ENCODE assay signal across 1 cellular context in genomic region chr12:50786498-50787231, GRCh38.
TF ChIP-seq lines count a peak whose summit lies in the region.

No MANE protein-coding gene starts in this region.

TF ChIP-seq in HCT116, 20 proteins besides CTCF, POLR2A, EP300 and RAD21 (continued from another document):
- TF ChIP-seq, protein P1, sequence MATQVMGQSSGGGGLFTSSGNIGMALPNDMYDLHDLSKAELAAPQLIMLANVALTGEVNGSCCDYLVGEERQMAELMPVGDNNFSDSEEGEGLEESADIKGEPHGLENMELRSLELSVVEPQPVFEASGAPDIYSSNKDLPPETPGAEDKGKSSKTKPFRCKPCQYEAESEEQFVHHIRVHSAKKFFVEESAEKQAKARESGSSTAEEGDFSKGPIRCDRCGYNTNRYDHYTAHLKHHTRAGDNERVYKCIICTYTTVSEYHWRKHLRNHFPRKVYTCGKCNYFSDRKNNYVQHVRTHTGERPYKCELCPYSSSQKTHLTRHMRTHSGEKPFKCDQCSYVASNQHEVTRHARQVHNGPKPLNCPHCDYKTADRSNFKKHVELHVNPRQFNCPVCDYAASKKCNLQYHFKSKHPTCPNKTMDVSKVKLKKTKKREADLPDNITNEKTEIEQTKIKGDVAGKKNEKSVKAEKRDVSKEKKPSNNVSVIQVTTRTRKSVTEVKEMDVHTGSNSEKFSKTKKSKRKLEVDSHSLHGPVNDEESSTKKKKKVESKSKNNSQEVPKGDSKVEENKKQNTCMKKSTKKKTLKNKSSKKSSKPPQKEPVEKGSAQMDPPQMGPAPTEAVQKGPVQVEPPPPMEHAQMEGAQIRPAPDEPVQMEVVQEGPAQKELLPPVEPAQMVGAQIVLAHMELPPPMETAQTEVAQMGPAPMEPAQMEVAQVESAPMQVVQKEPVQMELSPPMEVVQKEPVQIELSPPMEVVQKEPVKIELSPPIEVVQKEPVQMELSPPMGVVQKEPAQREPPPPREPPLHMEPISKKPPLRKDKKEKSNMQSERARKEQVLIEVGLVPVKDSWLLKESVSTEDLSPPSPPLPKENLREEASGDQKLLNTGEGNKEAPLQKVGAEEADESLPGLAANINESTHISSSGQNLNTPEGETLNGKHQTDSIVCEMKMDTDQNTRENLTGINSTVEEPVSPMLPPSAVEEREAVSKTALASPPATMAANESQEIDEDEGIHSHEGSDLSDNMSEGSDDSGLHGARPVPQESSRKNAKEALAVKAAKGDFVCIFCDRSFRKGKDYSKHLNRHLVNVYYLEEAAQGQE (IDR thresholded peaks at IDR 0.05; ENCODE audit: low read depth): no peak
- TF ChIP-seq SRF (IDR thresholded peaks at IDR 0.05; ENCODE audit: low read depth): peak; percentile 75
- no peak for TF ChIP-seq ELF1 (IDR thresholded peaks at IDR 0.05; ENCODE audit: borderline replicate concordance, low read depth)
- peak; percentile 71 for TF ChIP-seq POLR2AphosphoS5 (IDR thresholded peaks at IDR 0.05; ENCODE audit: low read depth, low read length)
- peak; percentile 93 for TF ChIP-seq FOSL1 (IDR thresholded peaks at IDR 0.05; ENCODE audit: low read depth)
- TF ChIP-seq SIN3A (IDR thresholded peaks at IDR 0.05; ENCODE audit: low read depth): peak; percentile 79
- peak; percentile 89 for TF ChIP-seq CBX3 (IDR thresholded peaks at IDR 0.05; ENCODE audit: low read depth)
- peak; percentile 92 for TF ChIP-seq JUND (IDR thresholded peaks at IDR 0.05)
- TF ChIP-seq CEBPB (IDR thresholded peaks at IDR 0.05; ENCODE audit: low read depth): peak; percentile 90
- TF ChIP-seq, protein P2, sequence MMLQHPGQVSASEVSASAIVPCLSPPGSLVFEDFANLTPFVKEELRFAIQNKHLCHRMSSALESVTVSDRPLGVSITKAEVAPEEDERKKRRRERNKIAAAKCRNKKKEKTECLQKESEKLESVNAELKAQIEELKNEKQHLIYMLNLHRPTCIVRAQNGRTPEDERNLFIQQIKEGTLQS (IDR thresholded peaks at IDR 0.05): peak; percentile 23; the same call in 1 of the 2 replicates
- no peak for TF ChIP-seq ZFX (IDR thresholded peaks at IDR 0.05)
